Comparison of ENCODE assay signal across 20 cellular contexts in the genomic region with DNA sequence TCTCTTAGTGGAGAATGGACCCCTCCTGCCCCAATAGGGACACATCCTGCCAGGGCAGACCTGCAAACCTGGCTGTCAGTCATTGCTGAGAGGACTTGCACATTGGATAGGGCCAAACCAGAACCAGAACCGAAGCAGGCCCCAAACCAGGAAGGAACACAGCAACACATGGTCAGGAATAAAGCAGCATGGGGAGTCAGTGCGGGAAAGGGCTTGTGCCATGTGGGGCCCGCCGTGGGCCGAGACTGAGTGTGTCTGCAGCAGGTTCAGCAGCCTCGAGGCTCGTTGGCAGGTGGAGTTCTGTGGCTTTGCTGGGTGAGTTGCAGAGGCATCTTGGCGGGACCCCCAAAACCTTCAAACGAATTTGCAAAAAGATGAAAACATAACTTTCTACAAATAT. TPM values are rescaled to one million over a fixed set of nuclear protein-coding genes. Genes with fewer than 3 reads are reported as not detected.
"Had no signal": no experiment of that assay in that cellular context is flagged by ENCODE, and none has a peak within 500 bp of the region (broad histone marks: within the 10 kb centered on the region; RNA-seq: fewer than 3 reads in every experiment).

No MANE protein-coding gene starts in this region.

- ATAC-seq: esophagus mucosa; heart left ventricle; left lobe of liver; naive thymus-derived CD4-positive, alpha-beta T cell; stimulated activated naive CD8-positive, alpha-beta T cell treated with anti-CD3 and anti-CD28 coated beads, Interleukin-15, Interleukin-2, amounts not matched to agents 100 U/mL and 50 U/mL, for 24 hours had no signal

- H3K27me3 ChIP-seq: heart left ventricle, right atrium auricular region, suprapubic skin, thyroid gland, vagina had no signal

- H3K36me3 ChIP-seq: heart left ventricle, neutrophil, right atrium auricular region, suprapubic skin, thyroid gland, vagina had no signal

- H3K4me1 ChIP-seq: right atrium auricular region, suprapubic skin, thyroid gland, vagina had no signal

- H3K9me3 Mint-ChIP-seq: type B pancreatic cell had no signal

- H3K4me3 Mint-ChIP-seq: naive thymus-derived CD4-positive, alpha-beta T cell; type B pancreatic cell had no signal

- H3K4me3 ChIP-seq: coronary artery, heart left ventricle, right atrium auricular region, suprapubic skin, thyroid gland, vagina had no signal

- H3K27ac ChIP-seq: coronary artery, heart left ventricle, neutrophil, right atrium auricular region, suprapubic skin, thyroid gland, vagina had no signal

- H3K27ac Mint-ChIP-seq: type B pancreatic cell had no signal

- FAIRE-seq: endometrium, frontal cortex, small intestine had no signal

- H3K36me3 Mint-ChIP-seq: naive thymus-derived CD4-positive, alpha-beta T cell; type B pancreatic cell had no signal

- H3K9me3 ChIP-seq: heart left ventricle, neutrophil, right atrium auricular region, suprapubic skin, thyroid gland, vagina had no signal

- DNase-seq: effector CD4-positive, alpha-beta T cell; heart left ventricle; hippocampal formation; mammary epithelial cell; naive thymus-derived CD4-positive, alpha-beta T cell; small intestine; stimulated activated CD4-positive, alpha-beta T cell treated with anti-CD3 and anti-CD28 coated beads, Interleukin-12 subunit alpha, Interleukin-12 subunit beta, amount 100 ng/mL, for 4 hours; stimulated activated naive CD8-positive, alpha-beta T cell treated with anti-CD3 and anti-CD28 coated beads, Interleukin-15, Interleukin-2, amounts not matched to agents 100 U/mL and 50 U/mL, for 24 hours; thyroid gland had no signal

RNA-seq across cellular contexts. Expression of a gene that starts 45.0 kb away (rescaled TPM):
- total RNA-seq: fibroblast of lung had no signal
- polyA plus RNA-seq: fibroblast of lung, mammary epithelial cell had no signal
